ENCODE assay signal across 22 cellular contexts in the genomic region with DNA sequence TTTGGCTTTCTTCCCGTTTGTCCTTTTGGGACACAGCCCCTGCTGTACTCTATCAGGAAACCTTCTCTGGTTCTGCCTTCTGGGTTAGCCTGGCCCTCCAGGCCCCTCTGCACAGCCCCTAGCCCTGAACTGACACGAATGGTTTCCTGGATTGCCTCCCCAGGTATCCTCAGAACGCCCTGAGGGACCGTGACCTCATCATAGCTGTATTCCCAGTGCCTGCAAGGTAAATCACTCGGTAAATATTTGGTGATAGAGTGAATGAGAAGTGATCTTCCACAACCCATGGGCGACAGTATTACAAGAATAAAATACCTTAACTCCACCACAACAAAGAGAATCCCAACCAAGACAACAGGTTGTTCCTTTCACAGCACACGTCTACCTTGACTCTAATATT.
"Had no signal": no experiment of that assay in that cellular context is flagged by ENCODE, and none has a peak within 500 bp of the region (broad histone marks: within the 10 kb centered on the region; RNA-seq: fewer than 3 reads in every experiment).

No MANE protein-coding gene starts in this region.

- DNase-seq: activated CD4-positive, alpha-beta T cell treated with anti-CD3 and anti-CD28 coated beads for 1 hour; activated effector memory CD4-positive, alpha-beta T cell treated with anti-CD3 and anti-CD28 coated beads, Interleukin-2, amount 50 U/mL, for 16 hours; activated naive CD4-positive, alpha-beta T cell treated with anti-CD3 and anti-CD28 coated beads, Interleukin-2, amount 50 U/mL, for 16 hours; activated T-cell treated with anti-CD3 and anti-CD28 coated beads, Interleukin-2, amount 50 U/mL, for 72 hours; cerebellar nuclear complex; effector CD4-positive, alpha-beta T cell; gastrocnemius medialis; heart left ventricle; kidney glomerular epithelial cell; left ventricle myocardium inferior; mammary epithelial cell; mucosa of descending colon; naive B cell; pancreas; sigmoid colon; spleen; stimulated activated naive B cell treated with anti-CD40 and anti-IgM and Interleukin-4, amounts not matched to agents 10 μg/mL and 1 μg/mL and 100 μg/mL, for 72 hours; T-helper 17 cell; upper lobe of right lung had no signal

- H3K4me1 ChIP-seq: pancreas had no signal

- H3K27ac ChIP-seq: gastrocnemius medialis, heart left ventricle, left ventricle myocardium inferior, pancreas, sigmoid colon, spleen, thoracic aorta, upper lobe of right lung, VCaP had no signal

- H3K4me3 ChIP-seq: gastrocnemius medialis, heart left ventricle, left ventricle myocardium inferior, mucosa of descending colon, pancreas, sigmoid colon, spleen, thoracic aorta, upper lobe of right lung had no signal

- H3K9me3 ChIP-seq: gastrocnemius medialis, heart left ventricle, left ventricle myocardium inferior, mucosa of descending colon, pancreas, sigmoid colon, spleen, thoracic aorta, upper lobe of right lung had no signal

- H3K36me3 ChIP-seq: gastrocnemius medialis, heart left ventricle, left ventricle myocardium inferior, pancreas, sigmoid colon, spleen, thoracic aorta, upper lobe of right lung had no signal

- H3K4me3 Mint-ChIP-seq: activated T-cell treated with anti-CD3 and anti-CD28 coated beads, Interleukin-2, amount 50 U/mL, for 72 hours; naive B cell; stimulated activated naive B cell treated with anti-CD40 and anti-IgM and Interleukin-4, amounts not matched to agents 10 μg/mL and 1 μg/mL and 100 μg/mL, for 72 hours; T-helper 17 cell had no signal

- H3K27me3 ChIP-seq: gastrocnemius medialis, heart left ventricle, pancreas, sigmoid colon, spleen, upper lobe of right lung had no signal

- H3K27me3 Mint-ChIP-seq: naive B cell; stimulated activated naive B cell treated with anti-CD40 and anti-IgM and Interleukin-4, amounts not matched to agents 10 μg/mL and 1 μg/mL and 100 μg/mL, for 72 hours; T-helper 17 cell had no signal

- H3K9me3 Mint-ChIP-seq: activated T-cell treated with anti-CD3 and anti-CD28 coated beads, Interleukin-2, amount 50 U/mL, for 72 hours; naive B cell; stimulated activated naive B cell treated with anti-CD40 and anti-IgM and Interleukin-4, amounts not matched to agents 10 μg/mL and 1 μg/mL and 100 μg/mL, for 72 hours had no signal

- H3K27ac Mint-ChIP-seq: activated T-cell treated with anti-CD3 and anti-CD28 coated beads, Interleukin-2, amount 50 U/mL, for 72 hours; stimulated activated naive B cell treated with anti-CD40 and anti-IgM and Interleukin-4, amounts not matched to agents 10 μg/mL and 1 μg/mL and 100 μg/mL, for 72 hours; T-helper 17 cell had no signal

- FAIRE-seq: bronchial epithelial cell, pancreas had no signal
